ENCODE assay signal across 15 cellular contexts in the genomic region with DNA sequence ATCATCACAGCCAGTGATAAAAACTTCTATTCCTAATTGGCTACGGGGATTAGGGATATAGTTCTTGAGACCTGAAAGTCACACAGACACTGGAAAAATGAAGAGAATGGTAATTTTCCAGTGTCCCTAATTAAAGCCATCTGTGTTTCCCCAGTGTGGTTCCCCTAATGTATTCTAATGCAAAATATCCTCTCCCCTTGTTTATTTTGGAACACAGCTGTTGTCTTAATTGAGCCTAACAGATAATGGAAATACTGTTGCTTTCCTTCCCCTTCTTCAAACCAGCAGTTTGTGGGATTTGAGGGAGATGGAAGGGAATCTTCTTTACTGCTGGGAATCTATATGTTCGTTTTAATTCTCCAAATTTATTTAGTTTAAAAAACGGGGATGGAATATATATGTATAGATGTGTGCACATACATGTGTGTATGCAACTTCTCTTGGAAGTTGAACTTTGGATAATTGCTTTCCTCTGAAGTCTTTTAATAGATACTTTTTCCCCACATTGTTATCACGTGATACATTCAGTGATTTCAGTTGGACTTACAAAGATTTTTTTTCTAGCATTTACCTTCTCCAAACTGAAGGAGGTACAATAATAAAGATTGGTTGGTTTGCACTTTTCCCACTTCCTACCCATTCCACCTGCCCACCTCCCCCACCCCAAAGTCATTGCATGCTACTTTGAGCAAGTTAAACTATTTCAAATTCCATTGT.
"Had no signal": no experiment of that assay in that cellular context is flagged by ENCODE, and none has a peak within 500 bp of the region (broad histone marks: within the 10 kb centered on the region; RNA-seq: fewer than 3 reads in every experiment).

No MANE protein-coding gene starts in this region.

- FAIRE-seq: bronchial epithelial cell, islet of Langerhans had no signal

- H3K36me3 ChIP-seq: ascending aorta, esophagus muscularis mucosa, ovary, suprapubic skin had no signal

- H3K27ac ChIP-seq: ascending aorta, esophagus muscularis mucosa, ovary, suprapubic skin had no signal

- H3K27me3 ChIP-seq: ascending aorta, esophagus muscularis mucosa, suprapubic skin had no signal

- H3K4me1 ChIP-seq: ascending aorta, esophagus muscularis mucosa, suprapubic skin had no signal

- H3K9me3 ChIP-seq: ascending aorta, esophagus muscularis mucosa, suprapubic skin had no signal

- DNase-seq: activated B cell treated with CpG ODN at 0.5 μM for 24 hours; activated CD4-positive, alpha-beta T cell treated with anti-CD3 and anti-CD28 coated beads, Interleukin-2, amount 10 ng/mL, durations not matched to agents 24 days and 14 days; activated naive CD4-positive, alpha-beta T cell treated with Interleukin-2 at 50 U/mL for 16 hours; activated naive CD8-positive, alpha-beta T cell treated with anti-CD3 and anti-CD28 coated beads, Interleukin-2, amount 50 U/mL, for 24 hours; glutamatergic neuron; left ventricle myocardium superior; mesendoderm; ovary; stimulated activated CD4-positive, alpha-beta T cell treated with anti-CD3 and anti-CD28 coated beads, Interleukin-2, amount 100 ng/mL, for 48 hours; stimulated activated naive CD8-positive, alpha-beta T cell treated with anti-CD3 and anti-CD28 coated beads, Interleukin-15, Interleukin-2, amounts not matched to agents 100 U/mL and 50 U/mL, for 24 hours had no signal

- H3K4me3 ChIP-seq: ascending aorta, esophagus muscularis mucosa, ovary, suprapubic skin had no signal

- ATAC-seq: activated naive CD8-positive, alpha-beta T cell treated with anti-CD3 and anti-CD28 coated beads, Interleukin-2, amount 50 U/mL, for 24 hours; left ventricle myocardium superior; stimulated activated naive CD8-positive, alpha-beta T cell treated with anti-CD3 and anti-CD28 coated beads, Interleukin-15, Interleukin-2, amounts not matched to agents 100 U/mL and 50 U/mL, for 24 hours had no signal
